Comparison of ENCODE assay signal across 8 cellular contexts in the genomic region with DNA sequence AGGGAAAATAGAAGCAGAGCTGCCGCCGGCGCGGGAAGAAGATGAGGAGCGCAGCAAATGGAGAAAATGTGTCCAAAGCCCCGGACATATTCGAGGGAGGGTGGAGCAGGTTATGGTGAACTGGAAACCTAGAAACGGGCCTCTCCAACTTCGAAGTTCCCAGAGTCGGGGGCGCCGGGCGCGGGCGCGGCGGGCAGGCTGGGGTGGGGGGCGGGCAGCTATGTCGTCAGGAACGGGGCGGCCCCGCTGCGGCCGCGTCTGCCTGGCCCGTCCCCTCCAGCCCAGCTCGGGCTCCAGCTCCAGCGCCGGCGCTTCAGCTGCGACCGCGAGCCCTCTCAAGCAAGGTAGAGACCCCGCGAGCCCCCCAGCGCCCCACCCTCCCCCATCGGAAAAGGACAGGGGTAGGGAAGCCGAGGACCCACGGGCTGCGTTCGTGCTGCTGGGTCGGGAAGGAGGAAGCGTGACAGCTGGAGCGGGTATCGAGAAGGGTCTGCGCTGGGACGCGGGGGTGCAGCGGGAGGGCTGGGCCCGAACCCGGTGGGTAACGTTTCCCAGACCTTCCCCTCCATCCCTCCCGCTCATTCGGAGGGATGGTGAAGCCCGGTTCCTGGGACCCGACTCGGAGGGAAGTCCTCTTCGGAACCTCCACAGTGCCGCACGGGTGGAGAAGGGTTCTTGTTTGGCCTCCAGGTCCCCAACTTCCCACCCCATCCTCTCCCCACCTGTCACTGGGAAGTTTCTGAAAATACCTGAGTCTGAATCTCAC. TPM values are rescaled to one million over a fixed set of nuclear protein-coding genes. Genes with fewer than 3 reads are reported as not detected.
A peak's percentile ranks its signal among the peaks of the same experiment; 100 is the strongest.
DNase-seq lines count a peak whose midpoint lies in the region; ATAC-seq and TF ChIP-seq lines count a peak whose summit lies in the region.

No MANE protein-coding gene starts in this region.

- intact Hi-C loops in CD4-positive, alpha-beta memory T cell (cut with micrococcal nuclease) = no loop called here
- intact Hi-C loops in mucosa of descending colon (cut with DNase I, micrococcal nuclease) = loop anchor here in 1 of 2 donors (10.0 kb wide), 2 partner anchors 117 to 197 kb away; a partner anchor contains a TSS
- intact Hi-C loops in transverse colon (cut with DNase I; ENCODE audit: low total_unique reads) = no loop called here

- TF ChIP-seq CTCF in mucosa of descending colon (IDR thresholded peaks at IDR 0.05) = no peak
- TF ChIP-seq CTCF in transverse colon (IDR thresholded peaks at IDR 0.05) = no peak

- peaks cover 40 to 90% (median 52%) of the 10 kb centered on the region in 4 donors for H3K4me1 Mint-ChIP-seq in CD4-positive, alpha-beta memory T cell

- H3K4me3 ChIP-seq in CD4-positive, alpha-beta memory T cell (ENCODE audit: low read length in 2 of 2) = peak overlapping the region; percentile 87 to 95
- peak overlapping the region; percentile 65 for H3K4me3 ChIP-seq in HUES64 (ENCODE audit: low read length)
- H3K4me3 ChIP-seq in mucosa of descending colon = peak overlapping the region; percentile 56
- H3K4me3 ChIP-seq in transverse colon = peak overlapping the region; percentile 64 to 84 (median 72)

- H3K4me3 Mint-ChIP-seq in CD4-positive, alpha-beta memory T cell = peak overlapping the region; percentile 97 to 100 (median 99)

- peaks cover 0 to 5% (median 0%) of the 10 kb centered on the region in 8 donors for H3K9me3 Mint-ChIP-seq in CD4-positive, alpha-beta memory T cell

- DNase-seq in CD4-positive, alpha-beta memory T cell = no peak
- DNase-seq in activated CD8-positive, alpha-beta memory T cell treated with anti-CD3 and anti-CD28 coated beads for 24 hours = peak; percentile 75
- DNase-seq in mucosa of descending colon (peak; percentile 73 to 81 (median 81)), transverse colon (peak; percentile 70)

- no peak for TF ChIP-seq POLR2A in transverse colon (IDR thresholded peaks at IDR 0.05)

- POLR2A ChIA-PET in CD4-positive, alpha-beta memory T cell (lab: Charles Lee; ENCODE audit: partially characterized antibody) = interaction anchor here (1.0 to 47.8 kb wide), 12 partner anchors 6 to 1822 kb away, joined by 3 to 1214 read pairs (median 70); a partner anchor contains a TSS

- H3K27me3 ChIP-seq in CD4-positive, alpha-beta memory T cell (ENCODE audit: insufficient read depth, low read length) = no peaks in the 10 kb centered on the region
- H3K27me3 ChIP-seq in HUES64 (ENCODE audit: insufficient read depth, low read length) (peaks cover 30% of the 10 kb centered on the region), transverse colon (no peaks in the 10 kb centered on the region)

- in situ Hi-C loops in transverse colon (cut with MboI; ENCODE audit: low pct_ligation_motif_present in 1 of 4, low pct_unique_long_range_greater_than_20kb in 1 of 4, low sequenced_read_pairs in 3 of 4) = loop anchor here in 2 of 4 donors (10.0 to 25.0 kb wide), 4 partner anchors 117 to 197 kb away; a partner anchor contains a TSS

- H3K27ac Mint-ChIP-seq in CD4-positive, alpha-beta memory T cell = peak overlapping the region; percentile 93 to 99 (median 97)

- TF ChIP-seq EP300 in transverse colon (IDR thresholded peaks at IDR 0.05; ENCODE audit: low read depth) = no peak

- H3K36me3 Mint-ChIP-seq in CD4-positive, alpha-beta memory T cell = peaks cover 43 to 71% of the 10 kb centered on the region in 2 donors

- H3K27ac ChIP-seq in CD4-positive, alpha-beta memory T cell (ENCODE audit: low read depth, low read length) = peak overlapping the region; percentile 88
- no peak overlapping the region for H3K27ac ChIP-seq in HUES64 (ENCODE audit: low read depth, low read length)
- peak overlapping the region; percentile 92 to 99 (median 98) for H3K27ac ChIP-seq in transverse colon

- H3K9me3 ChIP-seq in CD4-positive, alpha-beta memory T cell (ENCODE audit: control insufficient read depth in 1 of 2, low read length in 2 of 2) = no peaks in the 10 kb centered on the region
- no peaks in the 10 kb centered on the region for H3K9me3 ChIP-seq in HUES64 (ENCODE audit: insufficient read depth, low read depth, low read length)
- no peaks in the 10 kb centered on the region for H3K9me3 ChIP-seq in mucosa of descending colon
- no peaks in the 10 kb centered on the region for H3K9me3 ChIP-seq in transverse colon

- H3K4me1 ChIP-seq in CD4-positive, alpha-beta memory T cell (ENCODE audit: insufficient read depth, low read length) = peaks cover 66% of the 10 kb centered on the region
- peaks cover 23% of the 10 kb centered on the region for H3K4me1 ChIP-seq in HUES64 (ENCODE audit: insufficient read depth, low read length)
- peaks cover 34% of the 10 kb centered on the region for H3K4me1 ChIP-seq in mucosa of descending colon (ENCODE audit: low read depth)
- H3K4me1 ChIP-seq in transverse colon = peaks cover 22 to 57% (median 52%) of the 10 kb centered on the region in 4 donors

- H3K36me3 ChIP-seq in CD4-positive, alpha-beta memory T cell (ENCODE audit: insufficient read depth, low read length) = peaks cover 19% of the 10 kb centered on the region
- no peaks in the 10 kb centered on the region for H3K36me3 ChIP-seq in HUES64 (ENCODE audit: insufficient read depth, low read length)
- H3K36me3 ChIP-seq in mucosa of descending colon (ENCODE audit: low read depth) = no peaks in the 10 kb centered on the region
- no peaks in the 10 kb centered on the region for H3K36me3 ChIP-seq in transverse colon

- peak; percentile 9 for ATAC-seq in esophagus mucosa
- ATAC-seq in mucosa of descending colon = peak; percentile 39
- no peak for ATAC-seq in GM19351 (IDR thresholded peaks at IDR 0.05; ENCODE audit: unreplicated experiment)
- no peak for ATAC-seq in HG02970 (IDR thresholded peaks at IDR 0.05; ENCODE audit: low FRiP score, unreplicated experiment)

- CTCF ChIA-PET in CD4-positive, alpha-beta memory T cell (lab: Charles Lee; ENCODE audit: partially characterized antibody) = interaction anchor here (0.6 to 3.1 kb wide), 6 partner anchors 8 to 193 kb away, joined by 3 to 45 read pairs (median 4); a partner anchor contains a TSS

- H3K27me3 Mint-ChIP-seq in CD4-positive, alpha-beta memory T cell = no peaks in the 10 kb centered on the region

- 2% methylated on average over 60 of the region's 60 CpGs for WGBS in HUES64
- WGBS in transverse colon (ENCODE audit: low coverage in 1 of 2), 2 donors = 0% methylated on average over 5 to 40 of the region's 60 CpGs

- peak overlapping the region; percentile 22; the same call in 1 of the 2 replicates for H3K9ac ChIP-seq in HUES64 (ENCODE audit: low read depth, low read length)

RNA-seq across cellular contexts. Expression of a gene that starts 1.0 kb away (rescaled TPM):
- 1,000 to 10,000 TPM; 1,301 to 1,410 TPM for total RNA-seq in CD4-positive, alpha-beta memory T cell
- 100 to 1,000 TPM; 195 to 493 TPM for polyA plus RNA-seq in CD4-positive, alpha-beta memory T cell
- polyA plus RNA-seq in HUES64 (2013, experiment 1 of 2) = 7.5 TPM
- 18.6 TPM for polyA plus RNA-seq in HUES64 (2013, experiment 2 of 2)
- total RNA-seq in esophagus mucosa = 170 TPM
- total RNA-seq in mucosa of descending colon = 100 to 1,000 TPM in 1 of 3 donors, 10 to 100 TPM in 2; 82.6 to 148 (median 97.0) TPM
- 100 to 1,000 TPM; 101 to 268 (median 138) TPM for total RNA-seq in transverse colon

RNA-seq across cellular contexts. Expression of a gene that starts 4.3 kb away (rescaled TPM):
- total RNA-seq in CD4-positive, alpha-beta memory T cell = 10 to 100 TPM; 35.7 to 39.3 TPM
- 10 to 100 TPM; 75.1 to 86.9 TPM for polyA plus RNA-seq in CD4-positive, alpha-beta memory T cell
- 48.7 TPM for polyA plus RNA-seq in HUES64 (2013, experiment 1 of 2)
- polyA plus RNA-seq in HUES64 (2013, experiment 2 of 2) = 57.9 TPM
- total RNA-seq in esophagus mucosa (66.9 TPM), mucosa of descending colon (10 to 100 TPM; 29.7 to 48.8 (median 45.7) TPM), transverse colon (10 to 100 TPM; 35.2 to 56.4 (median 47.8) TPM)

RNA-seq across cellular contexts. Expression of a gene that starts 33.9 kb away (rescaled TPM):
- total RNA-seq in CD4-positive, alpha-beta memory T cell = not detected
- not detected for polyA plus RNA-seq in CD4-positive, alpha-beta memory T cell
- polyA plus RNA-seq in HUES64 (2013, experiment 1 of 2) = 71.3 TPM
- polyA plus RNA-seq in HUES64 (2013, experiment 2 of 2) = 92.8 TPM
- total RNA-seq in esophagus mucosa = 0.52 TPM
- total RNA-seq in mucosa of descending colon = 1 to 10 TPM; 1.3 to 4.4 (median 3.4) TPM
- 1 to 10 TPM in 3 of 4 donors, not detected in 1; 2.4 to 7.0 (median 4.9) TPM for total RNA-seq in transverse colon

RNA-seq across cellular contexts. Expression of a gene that starts 34.7 kb away (rescaled TPM):
- 10 to 100 TPM; 17.5 to 21.5 TPM for total RNA-seq in CD4-positive, alpha-beta memory T cell
- polyA plus RNA-seq in CD4-positive, alpha-beta memory T cell = 1 to 10 TPM; 4.7 to 5.7 TPM
- 39.9 TPM for polyA plus RNA-seq in HUES64 (2013, experiment 1 of 2)
- polyA plus RNA-seq in HUES64 (2013, experiment 2 of 2) = 40.8 TPM
- total RNA-seq in esophagus mucosa (20.5 TPM), mucosa of descending colon (10 to 100 TPM; 17.1 to 22.1 (median 20.8) TPM), transverse colon (10 to 100 TPM in 3 of 4 donors, 1 to 10 TPM in 1; 6.7 to 22.3 (median 11.1) TPM)

RNA-seq across cellular contexts. Expression of a gene that starts 41.9 kb away (rescaled TPM):
- 100 to 1,000 TPM; 106 to 112 TPM for total RNA-seq in CD4-positive, alpha-beta memory T cell
- 10 to 100 TPM; 67.5 to 80.8 TPM for polyA plus RNA-seq in CD4-positive, alpha-beta memory T cell
- polyA plus RNA-seq in HUES64 (2013, experiment 1 of 2) = 36.6 TPM
- polyA plus RNA-seq in HUES64 (2013, experiment 2 of 2) = 48.6 TPM
- 111 TPM for total RNA-seq in esophagus mucosa
- total RNA-seq in mucosa of descending colon = 100 to 1,000 TPM; 131 to 179 (median 173) TPM
- 10 to 100 TPM; 66.3 to 97.5 (median 88.4) TPM for total RNA-seq in transverse colon

Comparison
In these comparisons a context has a peak if more than half of its experiments do, and no peak if none do; other contexts are left out.
1. DNase-seq: peak in activated CD8-positive, alpha-beta memory T cell treated with anti-CD3 and anti-CD28 coated beads for 24 hours (single experiment), mucosa of descending colon (3 of 3) and transverse colon (single experiment); none in CD4-positive, alpha-beta memory T cell (0 of 5).
2. ATAC-seq: peak in esophagus mucosa (single experiment) and mucosa of descending colon (single experiment); none in GM19351 (single experiment) and HG02970 (single experiment).
3. Peak in every context shown above with its lines, with median percentiles within 50 percentile points of each other: H3K4me3 ChIP-seq.